26 cellular contexts compared by ENCODE assay signal in genomic region chr2:210454336-210454735, GRCh38.
"Had no signal": no experiment of that assay in that cellular context is flagged by ENCODE, and none has a peak within 500 bp of the region (broad histone marks: within the 10 kb centered on the region; RNA-seq: fewer than 3 reads in every experiment).

No MANE protein-coding gene starts in this region.

- H3K4me1 ChIP-seq: left lung, lower lobe of right lung, pancreas, prostate gland, testis, thyroid gland, transverse colon, upper lobe of left lung, vagina had no signal

- DNase-seq: kidney glomerular epithelial cell; left colon; left lung; lower lobe of right lung; mammary epithelial cell; mesendoderm; mucosa of descending colon; naive thymus-derived CD4-positive, alpha-beta T cell; pancreas; retina; right cardiac atrium; stimulated activated CD4-positive, alpha-beta T cell treated with anti-CD3 and anti-CD28 coated beads, Interleukin-12 subunit alpha, Interleukin-12 subunit beta, amount 100 ng/mL, for 4 hours; stimulated activated CD4-positive, alpha-beta T cell treated with anti-CD3 and anti-CD28 coated beads, Interleukin-15, amount 100 ng/mL, for 24 hours; stimulated activated CD4-positive, alpha-beta T cell treated with anti-CD3 and anti-CD28 coated beads, Interleukin-2, amount 100 ng/mL, for 24 hours; stimulated activated CD4-positive, alpha-beta T cell treated with anti-CD3 and anti-CD28 coated beads, Interleukin-4, amount 100 ng/mL, for 1 hour; stimulated activated naive B cell treated with anti-CD40 and anti-IgM and Interleukin-4, amounts not matched to agents 10 μg/mL and 1 μg/mL and 100 μg/mL, for 72 hours; testis; thyroid gland; transverse colon; upper lobe of left lung had no signal

- H3K4me3 Mint-ChIP-seq: mesothelial cell of epicardium; naive thymus-derived CD4-positive, alpha-beta T cell; natural killer cell treated with Interleukin-12 subunit alpha and Interleukin-12 subunit beta and Interleukin-15 and Interleukin-18, amount 100 ng/mL, for 72 hours; stimulated activated naive B cell treated with anti-CD40 and anti-IgM and Interleukin-4, amounts not matched to agents 10 μg/mL and 1 μg/mL and 100 μg/mL, for 72 hours; stimulated activated naive CD8-positive, alpha-beta T cell treated with anti-CD3 and anti-CD28 coated beads, Interleukin-15, Interleukin-2, amounts not matched to agents 100 ng/mL and 50 ng/mL, for 24 hours had no signal

- H3K9me3 Mint-ChIP-seq: stimulated activated naive CD8-positive, alpha-beta T cell treated with anti-CD3 and anti-CD28 coated beads, Interleukin-15, Interleukin-2, amounts not matched to agents 100 ng/mL and 50 ng/mL, for 24 hours had no signal

- H3K27me3 Mint-ChIP-seq: naive thymus-derived CD4-positive, alpha-beta T cell; natural killer cell treated with Interleukin-12 subunit alpha and Interleukin-12 subunit beta and Interleukin-15 and Interleukin-18, amount 100 ng/mL, for 72 hours; stimulated activated naive B cell treated with anti-CD40 and anti-IgM and Interleukin-4, amounts not matched to agents 10 μg/mL and 1 μg/mL and 100 μg/mL, for 72 hours; stimulated activated naive CD8-positive, alpha-beta T cell treated with anti-CD3 and anti-CD28 coated beads, Interleukin-15, Interleukin-2, amounts not matched to agents 100 ng/mL and 50 ng/mL, for 24 hours had no signal

- H3K27me3 ChIP-seq: left lung, pancreas, testis, thyroid gland, transverse colon, upper lobe of left lung, vagina had no signal

- H3K9me3 ChIP-seq: lower lobe of right lung, mucosa of descending colon, pancreas, prostate gland, testis, thyroid gland, transverse colon, upper lobe of left lung, vagina had no signal

- H3K4me3 ChIP-seq: left lung, lower lobe of right lung, mucosa of descending colon, pancreas, prostate gland, skin epidermis, testis, thyroid gland, transverse colon, upper lobe of left lung, vagina had no signal

- H3K27ac ChIP-seq: left lung, lower lobe of right lung, pancreas, prostate gland, skin epidermis, testis, thyroid gland, transverse colon, upper lobe of left lung, vagina had no signal

- H3K36me3 ChIP-seq: prostate gland had no signal

- H3K27ac Mint-ChIP-seq: mesothelial cell of epicardium; natural killer cell treated with Interleukin-12 subunit alpha and Interleukin-12 subunit beta and Interleukin-15 and Interleukin-18, amount 100 ng/mL, for 72 hours; stimulated activated naive B cell treated with anti-CD40 and anti-IgM and Interleukin-4, amounts not matched to agents 10 μg/mL and 1 μg/mL and 100 μg/mL, for 72 hours; stimulated activated naive CD8-positive, alpha-beta T cell treated with anti-CD3 and anti-CD28 coated beads, Interleukin-15, Interleukin-2, amounts not matched to agents 100 ng/mL and 50 ng/mL, for 24 hours had no signal

- H3K4me1 Mint-ChIP-seq: mesothelial cell of epicardium had no signal
